In genomic region chr6:15400572-15401004, GRCh38 we compare ENCODE assay signal across 8 cellular contexts.
A peak's percentile ranks its signal among the peaks of the same experiment; 100 is the strongest.
DNase-seq lines count a peak whose midpoint lies in the region; ATAC-seq lines count a peak whose summit lies in the region.

No MANE protein-coding gene starts in this region.

- ATAC-seq in GM19467 (IDR thresholded peaks at IDR 0.05; ENCODE audit: unreplicated experiment), result no peak

- peaks cover 76% of the 10 kb centered on the region for H3K4me1 ChIP-seq in iPS-20b (ENCODE audit: insufficient read depth, low read length)

- no peak overlapping the region for H3K27ac ChIP-seq in iPS-20b (ENCODE audit: low read length)

- H3K27me3 ChIP-seq in iPS-20b (ENCODE audit: insufficient read depth, low read length), result no peaks in the 10 kb centered on the region

- H3K9ac ChIP-seq in iPS-20b (ENCODE audit: low read depth, low read length), result no peak overlapping the region; the same call in 1 of the 2 replicates

- no peaks in the 10 kb centered on the region for H3K9me3 ChIP-seq in iPS-20b (ENCODE audit: insufficient read depth, low read depth, low read length)

- peak; percentile 62 for DNase-seq in DMS79 treated with DMSO at 0.1 percent for 48 hours (lab: John Stamatoyannopoulos, UW)
- DNase-seq in NCI-H2196 treated with DMSO at 0.1 percent for 48 hours (lab: John Stamatoyannopoulos, UW; ENCODE audit: unreplicated experiment), result peak; percentile 71
- DNase-seq in anterior cingulate cortex (lab: John Stamatoyannopoulos, UW), result peak in 56 of 58 donors; percentile 16 to 84 (median 69)
- no peak for DNase-seq in skeletal muscle cell (ENCODE audit: low read depth)
- no peak for DNase-seq in NOMO-1 treated with dmso at 0.1 percent for 144 hours (lab: John Stamatoyannopoulos, UW; ENCODE audit: unreplicated experiment)
- DNase-seq in activated effector memory CD4-positive, alpha-beta T cell treated with Interleukin-2 at 50 U/mL for 16 hours, result no peak

- peak overlapping the region; percentile 36; the same call in 1 of the 2 replicates for H3K4me3 ChIP-seq in iPS-20b (ENCODE audit: low read length)
- H3K4me3 ChIP-seq in skeletal muscle cell (ENCODE audit: low read depth, low read length), result peak overlapping the region; percentile 31

- H3K36me3 ChIP-seq in iPS-20b (ENCODE audit: insufficient read depth, low read depth, low read length), result no peaks in the 10 kb centered on the region

Comparison
In these comparisons a context has a peak if more than half of its experiments do, and no peak if none do; other contexts are left out.
1. DNase-seq: peak in DMS79 treated with DMSO at 0.1 percent for 48 hours (single experiment), NCI-H2196 treated with DMSO at 0.1 percent for 48 hours (single experiment) and anterior cingulate cortex (56 of 58); none in skeletal muscle cell (single experiment), NOMO-1 treated with dmso at 0.1 percent for 144 hours (single experiment) and activated effector memory CD4-positive, alpha-beta T cell treated with Interleukin-2 at 50 U/mL for 16 hours (single experiment).